In genomic region chr15:22243440-22244130, GRCh38 we compare ENCODE assay signal across 32 cellular contexts.
"Had no signal": no experiment of that assay in that cellular context is flagged by ENCODE, and none has a peak within 500 bp of the region (broad histone marks: within the 10 kb centered on the region; RNA-seq: fewer than 3 reads in every experiment).

No MANE protein-coding gene starts in this region.

- ATAC-seq: activated CD8-positive, alpha-beta T cell treated with anti-CD3 and anti-CD28 coated beads for 36 hours; activated naive CD4-positive, alpha-beta T cell treated with anti-CD3 and anti-CD28 coated beads, Interleukin-2, amount 50 U/mL, for 72 hours; activated T-cell treated with anti-CD3 and anti-CD28 coated beads, Interleukin-2, amount 50 U/mL, for 4 hours; activated T-cell treated with anti-CD3 and anti-CD28 coated beads, Interleukin-2, amount 50 U/mL, for 72 hours; activated T-helper 17 cell treated with anti-CD3 and anti-CD28 coated beads, Interleukin-2, amount 50 U/mL, for 72 hours; body of pancreas had no signal

- H3K27me3 ChIP-seq: adrenal gland, body of pancreas, brain microvascular endothelial cell, breast epithelium had no signal

- H3K4me1 ChIP-seq: adrenal gland, body of pancreas, breast epithelium had no signal

- DNase-seq: activated B cell treated with CpG ODN at 0.5 μM for 24 hours; activated CD4-positive, alpha-beta memory T cell treated with anti-CD3 and anti-CD28 coated beads for 36 hours; activated CD4-positive, alpha-beta T cell treated with anti-CD3 and anti-CD28 coated beads for 4 hours; activated CD4-positive, alpha-beta T cell treated with anti-CD3 and anti-CD28 coated beads, Interleukin-2, amount 10 ng/mL, durations not matched to agents 24 days and 14 days; activated CD4-positive, alpha-beta T cell treated with anti-CD3 and anti-CD28 coated beads, Interleukin-2, amount 50 U/mL, for 1 hour; activated CD4-positive, alpha-beta T cell treated with anti-CD3 and anti-CD28 coated beads, Interleukin-2, amount 50 U/mL, for 4 hours; activated CD4-positive, CD25-positive, alpha-beta regulatory T cell treated with anti-CD3 and anti-CD28 coated beads, Interleukin-2, amount 50 U/mL, for 72 hours; activated CD8-positive, alpha-beta memory T cell treated with anti-CD3 and anti-CD28 coated beads, Interleukin-2, amount 50 U/mL, for 4 hours; activated CD8-positive, alpha-beta T cell treated with anti-CD3 and anti-CD28 coated beads for 36 hours; activated effector memory CD4-positive, alpha-beta T cell treated with anti-CD3 and anti-CD28 coated beads, Interleukin-2, amount 50 U/mL, for 16 hours; activated gamma-delta T cell treated with Interleukin-2 at 50 U/mL for 16 hours; activated naive CD4-positive, alpha-beta T cell; activated naive CD4-positive, alpha-beta T cell treated with anti-CD3 and anti-CD28 coated beads for 36 hours; activated naive CD4-positive, alpha-beta T cell treated with anti-CD3 and anti-CD28 coated beads, Interleukin-2, amount 50 U/mL, for 16 hours; activated naive CD8-positive, alpha-beta T cell treated with anti-CD3 and anti-CD28 coated beads for 36 hours; activated T-cell treated with anti-CD3 and anti-CD28 coated beads for 4 hours; activated T-cell treated with anti-CD3 and anti-CD28 coated beads, Interleukin-2, amount 50 U/mL, for 1 hour; activated T-cell treated with anti-CD3 and anti-CD28 coated beads, Interleukin-2, amount 50 U/mL, for 4 hours; activated T-cell treated with anti-CD3 and anti-CD28 coated beads, Interleukin-2, amount 50 U/mL, for 72 hours; adrenal gland; amniotic stem cell; body of pancreas; brain microvascular endothelial cell; central memory CD4-positive, alpha-beta T cell; T-helper 2 cell; T-helper 9 cell had no signal

- H3K27ac ChIP-seq: adrenal gland, body of pancreas, brain microvascular endothelial cell, breast epithelium, VCaP had no signal

- H3K36me3 ChIP-seq: adrenal gland, brain microvascular endothelial cell, breast epithelium had no signal

- H3K9me3 ChIP-seq: adrenal gland, body of pancreas had no signal

- H3K4me3 ChIP-seq: adrenal gland, body of pancreas, breast epithelium had no signal

- FAIRE-seq: astrocyte, TTC549 had no signal
